In genomic region chr2:197972587-197972986, GRCh38 we compare ENCODE assay signal across 25 cellular contexts.
"Had no signal": no experiment of that assay in that cellular context is flagged by ENCODE, and none has a peak within 500 bp of the region (broad histone marks: within the 10 kb centered on the region; RNA-seq: fewer than 3 reads in every experiment).

No MANE protein-coding gene starts in this region.

- H3K27me3 ChIP-seq: neural progenitor cell, right atrium auricular region, testis, vagina had no signal

- H3K4me2 ChIP-seq: neural progenitor cell had no signal

- H3K4me3 ChIP-seq: neural progenitor cell, right atrium auricular region, skin epidermis, testis, vagina had no signal

- H2AFZ ChIP-seq: neural progenitor cell had no signal

- ATAC-seq: left colon; naive thymus-derived CD8-positive, alpha-beta T cell; stimulated activated naive CD8-positive, alpha-beta T cell treated with anti-CD3 and anti-CD28 coated beads, Interleukin-15, Interleukin-2, amounts not matched to agents 100 U/mL and 50 U/mL, for 24 hours had no signal

- H3K4me1 ChIP-seq: neural progenitor cell had no signal

- H3K27ac ChIP-seq: neural progenitor cell, skin epidermis, testis, vagina, VCaP had no signal

- DNase-seq: activated CD4-positive, alpha-beta memory T cell treated with anti-CD3 and anti-CD28 coated beads for 36 hours; activated CD4-positive, alpha-beta T cell treated with anti-CD3 and anti-CD28 coated beads for 4 hours; activated CD8-positive, alpha-beta memory T cell treated with anti-CD3 and anti-CD28 coated beads, Interleukin-2, amount 50 U/mL, for 48 hours; activated gamma-delta T cell; activated naive CD4-positive, alpha-beta T cell treated with anti-CD3 and anti-CD28 coated beads, Interleukin-2, amount 10 ng/mL, durations not matched to agents 7 days and 5 days; activated naive CD8-positive, alpha-beta T cell treated with anti-CD3 and anti-CD28 coated beads, Interleukin-2, amount 10 ng/mL, durations not matched to agents 7 days and 5 days; activated T-cell treated with anti-CD3 and anti-CD28 coated beads, Interleukin-2, amount 50 U/mL, for 24 hours; effector CD8-positive, alpha-beta T cell; hippocampal formation; kidney; left colon; naive thymus-derived CD8-positive, alpha-beta T cell; occipital lobe; stimulated activated CD4-positive, alpha-beta T cell treated with anti-CD3 and anti-CD28 coated beads, Interleukin-12 subunit alpha, Interleukin-12 subunit beta, amount 100 ng/mL, for 4 hours; stimulated activated CD4-positive, alpha-beta T cell treated with anti-CD3 and anti-CD28 coated beads, Interleukin-4, amount 100 ng/mL, for 1 hour; stimulated activated naive CD8-positive, alpha-beta T cell treated with anti-CD3 and anti-CD28 coated beads, Interleukin-15, Interleukin-2, amounts not matched to agents 100 U/mL and 50 U/mL, for 24 hours; T-helper 9 cell had no signal

- FAIRE-seq: bronchial epithelial cell, TTC549 had no signal

- H3K36me3 ChIP-seq: neural progenitor cell, right atrium auricular region, vagina had no signal

- H3K9ac ChIP-seq: neural progenitor cell had no signal

- H3K9me3 ChIP-seq: right atrium auricular region, testis, vagina had no signal
